In the genomic region with DNA sequence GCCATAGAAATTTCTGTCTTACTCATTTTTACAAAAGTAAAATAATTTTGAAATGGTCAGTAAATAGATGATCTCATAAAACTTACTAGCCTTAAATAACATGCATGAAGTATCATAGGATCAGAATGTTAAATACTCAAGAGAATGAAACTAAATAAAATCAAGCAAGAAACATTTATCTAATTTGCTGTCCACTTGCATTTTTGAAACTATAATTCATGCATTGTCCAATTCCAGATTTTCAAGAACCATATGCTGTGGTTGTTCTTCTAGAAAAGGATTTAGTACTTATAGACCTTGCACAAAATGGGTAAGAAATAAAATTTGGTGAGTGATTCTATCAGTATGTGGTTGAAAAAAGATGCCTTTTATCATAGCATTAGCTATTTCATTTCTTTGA, we compare ENCODE assay signal across 15 cellular contexts.
A peak's percentile ranks its signal among the peaks of the same experiment; 100 is the strongest.
DNase-seq lines count a peak whose midpoint lies in the region; ATAC-seq and TF ChIP-seq lines count a peak whose summit lies in the region.
"Had no signal": no experiment of that assay in that cellular context is flagged by ENCODE, and none has a peak within 500 bp of the region (broad histone marks: within the 10 kb centered on the region; RNA-seq: fewer than 3 reads in every experiment).

No MANE protein-coding gene starts in this region.

- H3K4me3 ChIP-seq in GM23248 (no peak overlapping the region), fibroblast of lung (replicated peaks in 1 of 4; ENCODE audit: control extremely low read depth in 1 of 4, insufficient read depth in 1 of 4, low read depth in 3 of 4, low read length in 4 of 4) (no peak overlapping the region), aorta (ENCODE audit: low read length in 2 of 2) (no peak overlapping the region), dorsolateral prefrontal cortex (no peak overlapping the region)
- H3K4me3 ChIP-seq: BLaER1, SJCRH30 had no signal

- no peaks in the 10 kb centered on the region for H3K9me2 ChIP-seq in GM23248 (ENCODE audit: insufficient read depth)

- peaks cover 8% of the 10 kb centered on the region; the same call in 1 of the 2 replicates for H3F3A ChIP-seq in GM23248 (ENCODE audit: insufficient read depth)

- intact Hi-C loops in aorta (cut with DNase I) (no loop called here), dorsolateral prefrontal cortex (cut with DNase I) (no loop called here)

- H3K9ac ChIP-seq in GM23248 = no peak overlapping the region
- no peak overlapping the region for H3K9ac ChIP-seq in fibroblast of lung (ENCODE audit: insufficient read depth, low read length)
- H3K9ac ChIP-seq: BLaER1 had no signal

- H3K36me3 ChIP-seq in GM23248 (ENCODE audit: low read depth) = peaks cover 41% of the 10 kb centered on the region
- H3K36me3 ChIP-seq in fibroblast of lung (ENCODE audit: control insufficient read depth, insufficient read depth, low read length) = no peaks in the 10 kb centered on the region
- peaks cover 0 to 2% of the 10 kb centered on the region in 2 donors for H3K36me3 ChIP-seq in aorta (ENCODE audit: control insufficient read depth in 1 of 2, insufficient read depth in 2 of 2, low read length in 1 of 2)

- H3K9me3 ChIP-seq in GM23248 (ENCODE audit: low read depth) (no peaks in the 10 kb centered on the region), fibroblast of lung (ENCODE audit: control insufficient read depth, insufficient read depth, low read depth, low read length) (no peaks in the 10 kb centered on the region), aorta (ENCODE audit: control insufficient read depth, low read length) (no peaks in the 10 kb centered on the region)
- H3K9me3 ChIP-seq: BLaER1, SJCRH30 had no signal

- H3K27ac ChIP-seq in GM23248 (0 out of 2 replicates have a peak overlapping the region, but pooled peaks have one; percentile 22), fibroblast of lung (ENCODE audit: insufficient read depth, low read length) (no peak overlapping the region), aorta (ENCODE audit: low read depth in 1 of 2, low read length in 2 of 2) (no peak overlapping the region), dorsolateral prefrontal cortex (no peak overlapping the region)
- H3K27ac ChIP-seq: BLaER1, RWPE1, SJCRH30 had no signal

- H3K27me3 ChIP-seq in GM23248 (replicated peaks; ENCODE audit: insufficient read depth) (no peaks in the 10 kb centered on the region), fibroblast of lung (ENCODE audit: control insufficient read depth, insufficient read depth, low read length) (no peaks in the 10 kb centered on the region), aorta (ENCODE audit: control insufficient read depth in 1 of 2, insufficient read depth in 2 of 2, low read length in 1 of 2) (no peaks in the 10 kb centered on the region), dorsolateral prefrontal cortex (no peaks in the 10 kb centered on the region)
- H3K27me3 ChIP-seq: BLaER1, SJCRH30 had no signal

- no peaks in the 10 kb centered on the region for H3K79me2 ChIP-seq in GM23248 (ENCODE audit: insufficient read depth)
- H3K79me2 ChIP-seq in fibroblast of lung (ENCODE audit: control insufficient read depth, insufficient read depth, low read length) = no peaks in the 10 kb centered on the region

- DNase-seq in GM23248 (peak; percentile 45), amniotic epithelial cell (ENCODE audit: low read depth) (peak; percentile 19), fibroblast of lung (ENCODE audit: low read depth in 2 of 2) (peak; percentile 5 to 20), HuH-7 (ENCODE audit: low spot score) (no peak), aorta (no peak), dorsolateral prefrontal cortex (no peak)
- DNase-seq: KG1, NCI-H1048, NCI-H1694, NCI-H2107, NCI-H69, SJCRH30 had no signal

- H2AFZ ChIP-seq in GM23248 = no peak overlapping the region
- H2AFZ ChIP-seq in fibroblast of lung (ENCODE audit: low read length) = no peak overlapping the region

- ATAC-seq in GM19351 (IDR thresholded peaks at IDR 0.05; ENCODE audit: unreplicated experiment) = no peak
- no peak for ATAC-seq in aorta (ENCODE audit: low FRiP score)

- H4K20me1 ChIP-seq in GM23248 (ENCODE audit: insufficient read depth) (no peaks in the 10 kb centered on the region), fibroblast of lung (ENCODE audit: control insufficient read depth, extremely low read depth, insufficient read depth, low read length) (no peaks in the 10 kb centered on the region)
- H4K20me1 ChIP-seq: BLaER1 had no signal

- H3K4me1 ChIP-seq in GM23248 (ENCODE audit: insufficient read depth) = peaks cover 10% of the 10 kb centered on the region; the same call in 1 of the 2 replicates
- no peaks in the 10 kb centered on the region for H3K4me1 ChIP-seq in fibroblast of lung (ENCODE audit: control insufficient read depth, extremely low read depth, insufficient read depth, low read length)
- no peaks in the 10 kb centered on the region for H3K4me1 ChIP-seq in aorta (ENCODE audit: control insufficient read depth in 1 of 2, insufficient read depth in 2 of 2, low read length in 2 of 2)
- H3K4me1 ChIP-seq: SJCRH30 had no signal

- in situ Hi-C loops in GM23248 (cut with MboI) = no loop called here

- TF ChIP-seq CTCF in fibroblast of lung (conservative IDR thresholded peaks at IDR 0.05 in 1 of 2, IDR thresholded peaks at IDR 0.05 in 1 of 2; ENCODE audit: low read depth in 1 of 2, low read length in 2 of 2) (no peak), dorsolateral prefrontal cortex (IDR thresholded peaks at IDR 0.05 in 54 of 56, conservative IDR thresholded peaks at IDR 0.05 in 2 of 56; ENCODE audit: low read depth in 1 of 56, partially characterized antibody in 56 of 56) (no peak)

- H3K4me2 ChIP-seq in GM23248 (ENCODE audit: unreplicated experiment) = no peak overlapping the region
- no peak overlapping the region for H3K4me2 ChIP-seq in fibroblast of lung (ENCODE audit: extremely low read depth, insufficient read depth, low read length)
- H3K4me2 ChIP-seq: BLaER1 had no signal

Comparison
In these comparisons a context has a peak if more than half of its experiments do, and no peak if none do; other contexts are left out.
1. DNase-seq: peak in GM23248 (single experiment), amniotic epithelial cell (single experiment) and fibroblast of lung (2 of 2); none in HuH-7 (single experiment), aorta (0 of 2) and dorsolateral prefrontal cortex (0 of 10).